Comparison of ENCODE assay signal across 1 cellular context in genomic region chr16:22206847-22207714, GRCh38.
TF ChIP-seq lines count a peak whose summit lies in the region.

No MANE protein-coding gene starts in this region.

TF ChIP-seq in HepG2, 621 proteins besides CTCF, POLR2A, EP300 and RAD21 (continued from another document and continues in another):
- no peak for TF ChIP-seq HINFP (CRISPR knock-in tag; IDR thresholded peaks at IDR 0.05; ENCODE audit: low read depth)
- TF ChIP-seq DR1 (CRISPR knock-in tag; IDR thresholded peaks at IDR 0.05), result 0 out of 2 replicates have a peak, but pooled peaks have one; percentile 40
- TF ChIP-seq SRY (CRISPR knock-in tag; IDR thresholded peaks at IDR 0.05), result no peak
- no peak for TF ChIP-seq ZBTB3 (CRISPR knock-in tag; IDR thresholded peaks at IDR 0.05; ENCODE audit: borderline replicate concordance, low read depth)
- no peak for TF ChIP-seq HOXA7 (CRISPR knock-in tag; IDR thresholded peaks at IDR 0.05)
- no peak for TF ChIP-seq SNAPC5 (CRISPR knock-in tag; IDR thresholded peaks at IDR 0.05; ENCODE audit: borderline replicate concordance)
- peak; percentile 18 for TF ChIP-seq ZNF274 (CRISPR knock-in tag; IDR thresholded peaks at IDR 0.05)
- TF ChIP-seq ZNF337 (CRISPR knock-in tag; IDR thresholded peaks at IDR 0.05; ENCODE audit: borderline replicate concordance, low read depth), result no peak
- TF ChIP-seq ZSCAN31 (CRISPR knock-in tag; IDR thresholded peaks at IDR 0.05; ENCODE audit: low read depth), result no peak
- TF ChIP-seq ZNF773 (CRISPR knock-in tag; IDR thresholded peaks at IDR 0.05; ENCODE audit: borderline replicate concordance), result no peak
- TF ChIP-seq ZNF3 (CRISPR knock-in tag; IDR thresholded peaks at IDR 0.05), result no peak; the same call in 1 of the 2 replicates
- 0 out of 2 replicates have a peak, but pooled peaks have one; percentile 2 for TF ChIP-seq KMT2B (CRISPR knock-in tag; IDR thresholded peaks at IDR 0.05)
- no peak for TF ChIP-seq ZNF792 (CRISPR knock-in tag; IDR thresholded peaks at IDR 0.05)
- TF ChIP-seq ZNF879 (CRISPR knock-in tag; IDR thresholded peaks at IDR 0.05), result no peak
- TF ChIP-seq KMT2A (CRISPR knock-in tag; IDR thresholded peaks at IDR 0.05), result no peak; the same call in 1 of the 2 replicates
- no peak for TF ChIP-seq ZZZ3 (CRISPR knock-in tag; IDR thresholded peaks at IDR 0.05; ENCODE audit: borderline replicate concordance)
- TF ChIP-seq KDM1A (CRISPR knock-in tag; IDR thresholded peaks at IDR 0.05), result peak; percentile 77; the same call in 1 of the 2 replicates
- TF ChIP-seq, protein P1, sequence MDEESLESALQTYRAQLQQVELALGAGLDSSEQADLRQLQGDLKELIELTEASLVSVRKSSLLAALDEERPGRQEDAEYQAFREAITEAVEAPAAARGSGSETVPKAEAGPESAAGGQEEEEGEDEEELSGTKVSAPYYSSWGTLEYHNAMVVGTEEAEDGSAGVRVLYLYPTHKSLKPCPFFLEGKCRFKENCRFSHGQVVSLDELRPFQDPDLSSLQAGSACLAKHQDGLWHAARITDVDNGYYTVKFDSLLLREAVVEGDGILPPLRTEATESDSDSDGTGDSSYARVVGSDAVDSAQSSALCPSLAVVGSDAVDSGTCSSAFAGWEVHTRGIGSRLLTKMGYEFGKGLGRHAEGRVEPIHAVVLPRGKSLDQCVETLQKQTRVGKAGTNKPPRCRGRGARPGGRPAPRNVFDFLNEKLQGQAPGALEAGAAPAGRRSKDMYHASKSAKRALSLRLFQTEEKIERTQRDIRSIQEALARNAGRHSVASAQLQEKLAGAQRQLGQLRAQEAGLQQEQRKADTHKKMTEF (CRISPR knock-in tag; IDR thresholded peaks at IDR 0.05), result no peak
- TF ChIP-seq SATB2 (CRISPR knock-in tag; IDR thresholded peaks at IDR 0.05), result no peak
- TF ChIP-seq, protein P2, sequence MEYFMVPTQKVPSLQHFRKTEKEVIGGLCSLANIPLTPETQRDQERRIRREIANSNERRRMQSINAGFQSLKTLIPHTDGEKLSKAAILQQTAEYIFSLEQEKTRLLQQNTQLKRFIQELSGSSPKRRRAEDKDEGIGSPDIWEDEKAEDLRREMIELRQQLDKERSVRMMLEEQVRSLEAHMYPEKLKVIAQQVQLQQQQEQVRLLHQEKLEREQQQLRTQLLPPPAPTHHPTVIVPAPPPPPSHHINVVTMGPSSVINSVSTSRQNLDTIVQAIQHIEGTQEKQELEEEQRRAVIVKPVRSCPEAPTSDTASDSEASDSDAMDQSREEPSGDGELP (IDR thresholded peaks at IDR 0.05; ENCODE audit: borderline replicate concordance, low read depth), result no peak
- TF ChIP-seq, protein P3, sequence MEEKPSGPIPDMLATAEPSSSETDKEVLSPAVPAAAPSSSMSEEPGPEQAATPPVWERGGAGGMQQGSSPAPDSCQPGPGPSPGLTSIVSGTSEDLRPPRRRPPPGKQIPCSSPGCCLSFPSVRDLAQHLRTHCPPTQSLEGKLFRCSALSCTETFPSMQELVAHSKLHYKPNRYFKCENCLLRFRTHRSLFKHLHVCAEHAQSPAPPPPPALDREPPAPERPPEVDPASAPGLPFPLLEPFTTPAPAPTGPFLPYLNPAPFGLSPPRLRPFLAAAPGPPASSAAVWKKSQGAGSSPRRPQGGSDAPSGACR (CRISPR knock-in tag; IDR thresholded peaks at IDR 0.05), result 0 out of 2 replicates have a peak, but pooled peaks have one; percentile 6
- no peak for TF ChIP-seq ZNF460 (CRISPR knock-in tag; IDR thresholded peaks at IDR 0.05; ENCODE audit: borderline replicate concordance)
- TF ChIP-seq MYNN (CRISPR knock-in tag; IDR thresholded peaks at IDR 0.05; ENCODE audit: low read depth), result no peak
- TF ChIP-seq, protein P4, sequence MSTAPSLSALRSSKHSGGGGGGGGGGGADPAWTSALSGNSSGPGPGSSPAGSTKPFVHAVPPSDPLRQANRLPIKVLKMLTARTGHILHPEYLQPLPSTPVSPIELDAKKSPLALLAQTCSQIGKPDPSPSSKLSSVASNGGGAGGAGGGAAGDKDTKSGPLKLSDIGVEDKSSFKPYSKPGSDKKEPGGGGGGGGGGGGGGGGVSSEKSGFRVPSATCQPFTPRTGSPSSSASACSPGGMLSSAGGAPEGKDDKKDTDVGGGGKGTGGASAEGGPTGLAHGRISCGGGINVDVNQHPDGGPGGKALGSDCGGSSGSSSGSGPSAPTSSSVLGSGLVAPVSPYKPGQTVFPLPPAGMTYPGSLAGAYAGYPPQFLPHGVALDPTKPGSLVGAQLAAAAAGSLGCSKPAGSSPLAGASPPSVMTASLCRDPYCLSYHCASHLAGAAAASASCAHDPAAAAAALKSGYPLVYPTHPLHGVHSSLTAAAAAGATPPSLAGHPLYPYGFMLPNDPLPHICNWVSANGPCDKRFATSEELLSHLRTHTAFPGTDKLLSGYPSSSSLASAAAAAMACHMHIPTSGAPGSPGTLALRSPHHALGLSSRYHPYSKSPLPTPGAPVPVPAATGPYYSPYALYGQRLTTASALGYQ (CRISPR knock-in tag; IDR thresholded peaks at IDR 0.05), result no peak
- peak; percentile 9; the same call in 1 of the 2 replicates for TF ChIP-seq REPIN1 (CRISPR knock-in tag; IDR thresholded peaks at IDR 0.05; ENCODE audit: borderline replicate concordance, low read depth)
- peak; percentile 96 for TF ChIP-seq HNRNPL (IDR thresholded peaks at IDR 0.05; ENCODE audit: low read depth, low read length)
- TF ChIP-seq PITX1 (CRISPR knock-in tag; IDR thresholded peaks at IDR 0.05), result peak; percentile 22; the same call in 1 of the 2 replicates
- peak; percentile 27 for TF ChIP-seq U2AF1 (optimal IDR thresholded peaks at IDR 0.05; ENCODE audit: low read depth, low read length)
- TF ChIP-seq PLRG1 (conservative IDR thresholded peaks at IDR 0.05), result no peak
- no peak for TF ChIP-seq MAFF (IDR thresholded peaks at IDR 0.05; ENCODE audit: low read depth, low read length)
- TF ChIP-seq, protein P5, sequence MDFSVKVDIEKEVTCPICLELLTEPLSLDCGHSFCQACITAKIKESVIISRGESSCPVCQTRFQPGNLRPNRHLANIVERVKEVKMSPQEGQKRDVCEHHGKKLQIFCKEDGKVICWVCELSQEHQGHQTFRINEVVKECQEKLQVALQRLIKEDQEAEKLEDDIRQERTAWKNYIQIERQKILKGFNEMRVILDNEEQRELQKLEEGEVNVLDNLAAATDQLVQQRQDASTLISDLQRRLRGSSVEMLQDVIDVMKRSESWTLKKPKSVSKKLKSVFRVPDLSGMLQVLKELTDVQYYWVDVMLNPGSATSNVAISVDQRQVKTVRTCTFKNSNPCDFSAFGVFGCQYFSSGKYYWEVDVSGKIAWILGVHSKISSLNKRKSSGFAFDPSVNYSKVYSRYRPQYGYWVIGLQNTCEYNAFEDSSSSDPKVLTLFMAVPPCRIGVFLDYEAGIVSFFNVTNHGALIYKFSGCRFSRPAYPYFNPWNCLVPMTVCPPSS (IDR thresholded peaks at IDR 0.05), result no peak
- TF ChIP-seq ZNF703 (CRISPR knock-in tag; IDR thresholded peaks at IDR 0.05; ENCODE audit: borderline replicate concordance), result 0 out of 2 replicates have a peak, but pooled peaks have one; percentile 18
- TF ChIP-seq RFXANK (CRISPR knock-in tag; IDR thresholded peaks at IDR 0.05), result no peak
- no peak; the same call in 2 of the 3 replicates for TF ChIP-seq MXI1 (IDR thresholded peaks at IDR 0.05; ENCODE audit: borderline replicate concordance, low read depth, low read length)
- no peak for TF ChIP-seq MED1 (CRISPR knock-in tag; IDR thresholded peaks at IDR 0.05)
- TF ChIP-seq, protein P6, sequence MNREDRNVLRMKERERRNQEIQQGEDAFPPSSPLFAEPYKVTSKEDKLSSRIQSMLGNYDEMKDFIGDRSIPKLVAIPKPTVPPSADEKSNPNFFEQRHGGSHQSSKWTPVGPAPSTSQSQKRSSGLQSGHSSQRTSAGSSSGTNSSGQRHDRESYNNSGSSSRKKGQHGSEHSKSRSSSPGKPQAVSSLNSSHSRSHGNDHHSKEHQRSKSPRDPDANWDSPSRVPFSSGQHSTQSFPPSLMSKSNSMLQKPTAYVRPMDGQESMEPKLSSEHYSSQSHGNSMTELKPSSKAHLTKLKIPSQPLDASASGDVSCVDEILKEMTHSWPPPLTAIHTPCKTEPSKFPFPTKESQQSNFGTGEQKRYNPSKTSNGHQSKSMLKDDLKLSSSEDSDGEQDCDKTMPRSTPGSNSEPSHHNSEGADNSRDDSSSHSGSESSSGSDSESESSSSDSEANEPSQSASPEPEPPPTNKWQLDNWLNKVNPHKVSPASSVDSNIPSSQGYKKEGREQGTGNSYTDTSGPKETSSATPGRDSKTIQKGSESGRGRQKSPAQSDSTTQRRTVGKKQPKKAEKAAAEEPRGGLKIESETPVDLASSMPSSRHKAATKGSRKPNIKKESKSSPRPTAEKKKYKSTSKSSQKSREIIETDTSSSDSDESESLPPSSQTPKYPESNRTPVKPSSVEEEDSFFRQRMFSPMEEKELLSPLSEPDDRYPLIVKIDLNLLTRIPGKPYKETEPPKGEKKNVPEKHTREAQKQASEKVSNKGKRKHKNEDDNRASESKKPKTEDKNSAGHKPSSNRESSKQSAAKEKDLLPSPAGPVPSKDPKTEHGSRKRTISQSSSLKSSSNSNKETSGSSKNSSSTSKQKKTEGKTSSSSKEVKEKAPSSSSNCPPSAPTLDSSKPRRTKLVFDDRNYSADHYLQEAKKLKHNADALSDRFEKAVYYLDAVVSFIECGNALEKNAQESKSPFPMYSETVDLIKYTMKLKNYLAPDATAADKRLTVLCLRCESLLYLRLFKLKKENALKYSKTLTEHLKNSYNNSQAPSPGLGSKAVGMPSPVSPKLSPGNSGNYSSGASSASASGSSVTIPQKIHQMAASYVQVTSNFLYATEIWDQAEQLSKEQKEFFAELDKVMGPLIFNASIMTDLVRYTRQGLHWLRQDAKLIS (CRISPR knock-in tag; IDR thresholded peaks at IDR 0.05), result no peak
- 0 out of 2 replicates have a peak, but pooled peaks have one; percentile 32 for TF ChIP-seq ZNF749 (CRISPR knock-in tag; IDR thresholded peaks at IDR 0.05; ENCODE audit: borderline replicate concordance)
- no peak for TF ChIP-seq ZFP82 (CRISPR knock-in tag; IDR thresholded peaks at IDR 0.05; ENCODE audit: borderline replicate concordance)
- no peak for TF ChIP-seq POLR2G (IDR thresholded peaks at IDR 0.05; ENCODE audit: low read depth, low read length)
- TF ChIP-seq ZNF292 (CRISPR knock-in tag; IDR thresholded peaks at IDR 0.05; ENCODE audit: borderline replicate concordance, low read depth), result no peak
- no peak for TF ChIP-seq ATF7 (IDR thresholded peaks at IDR 0.05)
- no peak for TF ChIP-seq ATF7 (CRISPR knock-in tag; IDR thresholded peaks at IDR 0.05)
- no peak for TF ChIP-seq NFKB2 (CRISPR knock-in tag; IDR thresholded peaks at IDR 0.05; ENCODE audit: borderline replicate concordance)
- peak; percentile 46; the same call in 1 of the 2 replicates for TF ChIP-seq HOXA5 (CRISPR knock-in tag; IDR thresholded peaks at IDR 0.05)
- TF ChIP-seq, protein P7, sequence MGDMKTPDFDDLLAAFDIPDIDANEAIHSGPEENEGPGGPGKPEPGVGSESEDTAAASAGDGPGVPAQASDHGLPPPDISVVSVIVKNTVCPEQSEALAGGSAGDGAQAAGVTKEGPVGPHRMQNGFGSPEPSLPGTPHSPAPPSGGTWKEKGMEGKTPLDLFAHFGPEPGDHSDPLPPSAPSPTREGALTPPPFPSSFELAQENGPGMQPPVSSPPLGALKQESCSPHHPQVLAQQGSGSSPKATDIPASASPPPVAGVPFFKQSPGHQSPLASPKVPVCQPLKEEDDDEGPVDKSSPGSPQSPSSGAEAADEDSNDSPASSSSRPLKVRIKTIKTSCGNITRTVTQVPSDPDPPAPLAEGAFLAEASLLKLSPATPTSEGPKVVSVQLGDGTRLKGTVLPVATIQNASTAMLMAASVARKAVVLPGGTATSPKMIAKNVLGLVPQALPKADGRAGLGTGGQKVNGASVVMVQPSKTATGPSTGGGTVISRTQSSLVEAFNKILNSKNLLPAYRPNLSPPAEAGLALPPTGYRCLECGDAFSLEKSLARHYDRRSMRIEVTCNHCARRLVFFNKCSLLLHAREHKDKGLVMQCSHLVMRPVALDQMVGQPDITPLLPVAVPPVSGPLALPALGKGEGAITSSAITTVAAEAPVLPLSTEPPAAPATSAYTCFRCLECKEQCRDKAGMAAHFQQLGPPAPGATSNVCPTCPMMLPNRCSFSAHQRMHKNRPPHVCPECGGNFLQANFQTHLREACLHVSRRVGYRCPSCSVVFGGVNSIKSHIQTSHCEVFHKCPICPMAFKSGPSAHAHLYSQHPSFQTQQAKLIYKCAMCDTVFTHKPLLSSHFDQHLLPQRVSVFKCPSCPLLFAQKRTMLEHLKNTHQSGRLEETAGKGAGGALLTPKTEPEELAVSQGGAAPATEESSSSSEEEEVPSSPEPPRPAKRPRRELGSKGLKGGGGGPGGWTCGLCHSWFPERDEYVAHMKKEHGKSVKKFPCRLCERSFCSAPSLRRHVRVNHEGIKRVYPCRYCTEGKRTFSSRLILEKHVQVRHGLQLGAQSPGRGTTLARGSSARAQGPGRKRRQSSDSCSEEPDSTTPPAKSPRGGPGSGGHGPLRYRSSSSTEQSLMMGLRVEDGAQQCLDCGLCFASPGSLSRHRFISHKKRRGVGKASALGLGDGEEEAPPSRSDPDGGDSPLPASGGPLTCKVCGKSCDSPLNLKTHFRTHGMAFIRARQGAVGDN (CRISPR knock-in tag; IDR thresholded peaks at IDR 0.05), result no peak
- TF ChIP-seq SMAD3 (CRISPR knock-in tag; IDR thresholded peaks at IDR 0.05), result peak; percentile 15; the same call in 1 of the 2 replicates
- no peak for TF ChIP-seq ZNF75D (CRISPR knock-in tag; IDR thresholded peaks at IDR 0.05; ENCODE audit: borderline replicate concordance)
